9 cellular contexts compared by ENCODE assay signal in genomic region chr5:98933446-98934072, GRCh38. TPM values are rescaled to one million over a fixed set of nuclear protein-coding genes. Genes with fewer than 3 reads are reported as not detected.
DNase-seq lines count a peak whose midpoint lies in the region; ATAC-seq and TF ChIP-seq lines count a peak whose summit lies in the region.
"Had no signal": no experiment of that assay in that cellular context is flagged by ENCODE, and none has a peak within 500 bp of the region (broad histone marks: within the 10 kb centered on the region; RNA-seq: fewer than 3 reads in every experiment).

No MANE protein-coding gene starts in this region.

- TF ChIP-seq POLR2A in right lobe of liver (IDR thresholded peaks at IDR 0.05) = no peak

- peak overlapping the region in 2 of 3 donors; percentile 10 to 26 for H3K27ac ChIP-seq in right lobe of liver
- H3K27ac ChIP-seq in SK-N-SH (ENCODE audit: low read depth in 2 of 2, low read length in 1 of 2) = no peak overlapping the region

- TF ChIP-seq EP300 in SK-N-SH (IDR thresholded peaks at IDR 0.05; ENCODE audit: borderline replicate concordance in 1 of 2, low read depth in 1 of 2, low read length in 1 of 2) = no peak

- H3K9me2 ChIP-seq in SK-N-SH = no peaks in the 10 kb centered on the region

- no peaks in the 10 kb centered on the region for H3K9me3 ChIP-seq in right lobe of liver
- H3K9me3 ChIP-seq in SK-N-SH = no peaks in the 10 kb centered on the region

- ATAC-seq in GM18502 (IDR thresholded peaks at IDR 0.05; ENCODE audit: poor library complexity, unreplicated experiment) = peak; percentile 32
- ATAC-seq in GM21619 (IDR thresholded peaks at IDR 0.05; ENCODE audit: unreplicated experiment) = peak; percentile 21
- ATAC-seq in right lobe of liver = no peak
- ATAC-seq in esophagus mucosa = no peak

- H3K9ac ChIP-seq in SK-N-SH = no peak overlapping the region

- H3K4me2 ChIP-seq in SK-N-SH = no peak overlapping the region

- POLR2A ChIA-PET in SK-N-SH (lab: Yijun Ruan, JAX) = no interaction called here

- H3K27me3 ChIP-seq in right lobe of liver (no peaks in the 10 kb centered on the region), SK-N-SH (ENCODE audit: insufficient read depth) (no peaks in the 10 kb centered on the region)

- intact Hi-C loops in right lobe of liver (cut with DNase I) = no loop called here

- TF ChIP-seq RAD21 in SK-N-SH (IDR thresholded peaks at IDR 0.05; ENCODE audit: low read length) = no peak

- no peak overlapping the region for H2AFZ ChIP-seq in SK-N-SH (ENCODE audit: low read depth)

- H4K20me1 ChIP-seq in SK-N-SH (ENCODE audit: insufficient read depth) = peaks cover 19% of the 10 kb centered on the region; the same call in 1 of the 2 replicates

- CTCF ChIA-PET in SK-N-SH (lab: Yijun Ruan, JAX) = interaction anchor here (1.1 to 1.2 kb wide), 2 partner anchors 35 to 127 kb away, joined by 3 read pairs; no protein-coding TSS in a partner anchor

- H3K4me3 ChIP-seq in right lobe of liver = no peak overlapping the region
- no peak overlapping the region for H3K4me3 ChIP-seq in SK-N-SH (ENCODE audit: low read depth in 2 of 2, low read length in 1 of 2)

- 37% methylated on average over 5 of the region's 5 CpGs for WGBS in right lobe of liver (ENCODE audit: insufficient coverage, low coverage, low lambda C conversion rate, missing lambda C conversion rate)
- 97% methylated on average over 5 of the region's 5 CpGs for WGBS in SK-N-SH (ENCODE audit: low lambda C conversion rate)

- peaks cover 30% of the 10 kb centered on the region for H3K79me2 ChIP-seq in SK-N-SH (ENCODE audit: insufficient read depth)

- H3K36me3 ChIP-seq in right lobe of liver = no peaks in the 10 kb centered on the region
- H3K36me3 ChIP-seq in SK-N-SH (replicated peaks in 1 of 2; ENCODE audit: control insufficient read depth in 1 of 2, insufficient read depth in 2 of 2, low read length in 1 of 2) = peaks cover 0 to 9% of the 10 kb centered on the region in 2 experiments

- H3K4me1 ChIP-seq in right lobe of liver = peaks cover 2 to 30% (median 3%) of the 10 kb centered on the region in 4 donors
- peaks cover 4 to 6% of the 10 kb centered on the region in 2 experiments; a peak in 2 of 4 replicates for H3K4me1 ChIP-seq in SK-N-SH (ENCODE audit: control insufficient read depth in 1 of 2, insufficient read depth in 2 of 2, low read depth in 1 of 2, low read length in 1 of 2)

- peaks cover 5% of the 10 kb centered on the region for H3F3A ChIP-seq in SK-N-SH (replicated peaks; ENCODE audit: insufficient read depth)

- TF ChIP-seq CTCF in right lobe of liver (IDR thresholded peaks at IDR 0.05) (no peak), SK-N-SH (IDR thresholded peaks at IDR 0.05) (no peak)

- DNase-seq in NOMO-1 treated with dmso at 0.1 percent for 144 hours (lab: John Stamatoyannopoulos, UW; ENCODE audit: unreplicated experiment) = peak; percentile 82
- DNase-seq in right lobe of liver = no peak
- DNase-seq in effector CD8-positive, alpha-beta T cell (lab: John Stamatoyannopoulos, UW) = no peak
- no peak for DNase-seq in SK-N-SH
- no peak for DNase-seq in GM19240 (ENCODE audit: insufficient read length, low spot score)
- DNase-seq: IMR-90 had no signal

TF ChIP-seq in SK-N-SH, 30 proteins besides CTCF, POLR2A, EP300 and RAD21:
- TF ChIP-seq GATA2 (CRISPR knock-in tag; IDR thresholded peaks at IDR 0.05) (no peak), EZH2phosphoT487 (IDR thresholded peaks at IDR 0.05; ENCODE audit: borderline replicate concordance, low read depth) (no peak), CHD2 (IDR thresholded peaks at IDR 0.05; ENCODE audit: low read length, partially characterized antibody) (no peak), FOSL2 (IDR thresholded peaks at IDR 0.05; ENCODE audit: borderline replicate concordance, low read depth) (no peak), MAX (IDR thresholded peaks at IDR 0.05; ENCODE audit: low read depth) (no peak), ELF1 (IDR thresholded peaks at IDR 0.05) (no peak)

RNA-seq across cellular contexts. Expression of gene CHD1, which starts 4.8 kb away (rescaled TPM):
- total RNA-seq in right lobe of liver (10 to 100 TPM; 11.0 to 26.2 (median 15.2) TPM), esophagus mucosa (21.7 TPM)
- polyA plus RNA-seq in SK-N-SH (2012; rRNA removed) = 12.4 and 15.2 TPM in 2 replicates
- 12.3 and 13.2 TPM in 2 replicates for polyA plus RNA-seq in SK-N-SH (2012; cell fraction: cytosol; rRNA removed)
- 16.2 and 52.2 TPM in 2 replicates for polyA plus RNA-seq in SK-N-SH (2012; cell fraction: nucleus; rRNA removed)

Comparison
In these comparisons a context has a peak if more than half of its experiments do, and no peak if none do; other contexts are left out.
1. ATAC-seq: peak in GM18502 (single experiment) and GM21619 (single experiment); none in right lobe of liver (0 of 4) and esophagus mucosa (single experiment).
2. H3K27ac ChIP-seq: peak in right lobe of liver (2 of 3); none in SK-N-SH (0 of 2).